In genomic region chr1:157104598-157105293, GRCh38 we compare ENCODE assay signal across 18 cellular contexts. TPM values are rescaled to one million over a fixed set of nuclear protein-coding genes. Genes with fewer than 3 reads are reported as not detected.
A peak's percentile ranks its signal among the peaks of the same experiment; 100 is the strongest.
DNase-seq lines count a peak whose midpoint lies in the region; ATAC-seq, FAIRE-seq and TF ChIP-seq lines count a peak whose summit lies in the region.
"Had no signal": no experiment of that assay in that cellular context is flagged by ENCODE, and none has a peak within 500 bp of the region (broad histone marks: within the 10 kb centered on the region; RNA-seq: fewer than 3 reads in every experiment).

No MANE protein-coding gene starts in this region.

- CTCF ChIA-PET in mammary epithelial cell (lab: Charles Lee; ENCODE audit: low non-redundant PET), result interaction anchor here (0.7 kb wide), 1 partner anchor 22 kb away, joined by 11 read pairs; no protein-coding TSS in a partner anchor

- no TSS peak for BruUV-seq in mammary epithelial cell (replicated peaks; lab: Mats Ljungman, UMichigan)

- in situ Hi-C loops in mammary epithelial cell (cut with MboI; ENCODE audit: low sequenced_read_pairs in 2 of 2), result loop anchor here in 1 of 2 donors (5.0 kb wide), 1 partner anchor 48 kb away; no protein-coding TSS in a partner anchor

- H3K9ac ChIP-seq in mammary epithelial cell (ENCODE audit: insufficient read depth, low read length), result no peak overlapping the region

- H3K79me2 ChIP-seq in mammary epithelial cell (ENCODE audit: insufficient read depth, low read length), result no peaks in the 10 kb centered on the region

- DNase-seq in mammary epithelial cell (peak; percentile 37), breast epithelium (ENCODE audit: low spot score in 2 of 2) (no peak), SK-N-DZ (ENCODE audit: low spot score) (peak; percentile 46), globus pallidus (ENCODE audit: low spot score) (peak; percentile 3), spleen (peak; percentile 24), frontal cortex (ENCODE audit: low spot score in 2 of 2) (no peak), SKM-1 treated with dmso at 0.1 percent for 144 hours (lab: John Stamatoyannopoulos, UW; ENCODE audit: unreplicated experiment) (no peak)
- DNase-seq: ACHN; amniotic stem cell; NCI-H1105 treated with DMSO at 0.1 percent for 48 hours; NCI-H345; ovary; PC-9; stimulated activated CD4-positive, alpha-beta T cell treated with anti-CD3 and anti-CD28 coated beads, Interleukin-15, amount 100 ng/mL, for 24 hours; substantia nigra had no signal

- no peaks in the 10 kb centered on the region for H3K27me3 ChIP-seq in mammary epithelial cell (ENCODE audit: insufficient read depth, low read length)
- no peaks in the 10 kb centered on the region for H3K27me3 ChIP-seq in breast epithelium
- H3K27me3 ChIP-seq in spleen (replicated peaks in 1 of 7), result peaks cover 0 to 42% (median 6%) of the 10 kb centered on the region in 7 donors
- H3K27me3 ChIP-seq: ovary had no signal

- TF ChIP-seq POLR2A in breast epithelium (IDR thresholded peaks at IDR 0.05), result no peak
- no peak for TF ChIP-seq POLR2A in spleen (IDR thresholded peaks at IDR 0.05)

- TF ChIP-seq CTCF in mammary epithelial cell (conservative IDR thresholded peaks at IDR 0.05 in 1 of 2, IDR thresholded peaks at IDR 0.05 in 1 of 2; ENCODE audit: extremely low read depth in 1 of 2, insufficient read depth in 1 of 2, low read depth in 1 of 2, low read length in 2 of 2) (no peak), breast epithelium (IDR thresholded peaks at IDR 0.05) (no peak), spleen (IDR thresholded peaks at IDR 0.05 in 8 of 11, conservative IDR thresholded peaks at IDR 0.05 in 3 of 11) (no peak)

- H3K9me3 ChIP-seq in mammary epithelial cell (replicated peaks; ENCODE audit: insufficient read depth, low read length) (no peaks in the 10 kb centered on the region), breast epithelium (no peaks in the 10 kb centered on the region), spleen (no peaks in the 10 kb centered on the region)
- H3K9me3 ChIP-seq: ovary had no signal

- H3K36me3 ChIP-seq in mammary epithelial cell (ENCODE audit: insufficient read depth, low read length), result no peaks in the 10 kb centered on the region
- no peaks in the 10 kb centered on the region for H3K36me3 ChIP-seq in breast epithelium
- no peaks in the 10 kb centered on the region for H3K36me3 ChIP-seq in spleen
- H3K36me3 ChIP-seq: ovary had no signal

- no peak overlapping the region for H3K27ac ChIP-seq in mammary epithelial cell (ENCODE audit: insufficient read depth, low read depth, low read length)
- no peak overlapping the region for H3K27ac ChIP-seq in breast epithelium
- no peak overlapping the region for H3K27ac ChIP-seq in spleen
- H3K27ac ChIP-seq: ovary, PC-9 had no signal

- intact Hi-C loops in mammary epithelial cell (cut with micrococcal nuclease), result no loop called here
- intact Hi-C loops in breast epithelium (cut with DNase I; ENCODE audit: low total_unique reads), result no loop called here
- intact Hi-C loops in spleen (cut with DNase I; ENCODE audit: low total_unique reads), result no loop called here

- no peak for ATAC-seq in GM21619 (IDR thresholded peaks at IDR 0.05; ENCODE audit: unreplicated experiment)

- no peak for FAIRE-seq in frontal cortex (lab: Jason Lieb, UNC)

- WGBS in mammary epithelial cell (ENCODE audit: low coverage, missing lambda C conversion rate), result 77% methylated on average over 4 of the region's 6 CpGs
- WGBS in spleen, 5 donors, result 73 to 91% (median 88%) methylated on average over 6 of the region's 6 CpGs

- H4K20me1 ChIP-seq in mammary epithelial cell (ENCODE audit: insufficient read depth, low read length), result no peaks in the 10 kb centered on the region

- no peak overlapping the region for H2AFZ ChIP-seq in mammary epithelial cell (ENCODE audit: low read depth, low read length)
- H2AFZ ChIP-seq: PC-9 had no signal

- H3K4me1 ChIP-seq in mammary epithelial cell (ENCODE audit: insufficient read depth, low read length) (peaks cover 11% of the 10 kb centered on the region), breast epithelium (no peaks in the 10 kb centered on the region), spleen (peaks cover 0 to 15% (median 5%) of the 10 kb centered on the region in 6 donors)

- H3K4me3 ChIP-seq in mammary epithelial cell (replicated peaks in 1 of 3; ENCODE audit: insufficient read depth in 1 of 3, low read depth in 2 of 3, low read length in 3 of 3) (no peak overlapping the region), breast epithelium (no peak overlapping the region), spleen (no peak overlapping the region)
- H3K4me3 ChIP-seq: ovary, PC-9 had no signal

- dilution Hi-C loops in mammary epithelial cell (cut with HindIII; ENCODE audit: low sequenced_read_pairs), result no loop called here

- H3K4me2 ChIP-seq in mammary epithelial cell (ENCODE audit: insufficient read depth, low read depth, low read length), result no peak overlapping the region
- H3K4me2 ChIP-seq: PC-9 had no signal

RNA-seq across cellular contexts. Expression of gene ETV3L, which starts 5.1 kb away (rescaled TPM):
- not detected for total RNA-seq in mammary epithelial cell
- polyA plus RNA-seq in mammary epithelial cell, result not detected
- not detected for polyA minus RNA-seq in mammary epithelial cell
- total RNA-seq in breast epithelium, result not detected
- not detected in 2 replicates for polyA plus RNA-seq in SK-N-DZ (2014; cell fraction: cytosol; rRNA removed)
- not detected in 2 replicates for polyA plus RNA-seq in SK-N-DZ (2014; cell fraction: nucleus; rRNA removed)
- total RNA-seq in spleen, result not detected
- polyA plus RNA-seq in spleen, result not detected
- under 0.01 TPM for total RNA-seq in frontal cortex
- total RNA-seq: fibroblast of villous mesenchyme, mesenteric fat pad, ovary, PC-9 had no signal
- polyA plus RNA-seq: ovary had no signal

RNA-seq across cellular contexts. Expression of gene ETV3, which starts 33.4 kb away (rescaled TPM):
- total RNA-seq in mammary epithelial cell (10 to 100 TPM; 20.5 to 34.1 TPM), breast epithelium (10 to 100 TPM; 20.0 to 28.0 (median 22.0) TPM), spleen (10 to 100 TPM; 19.3 to 35.9 (median 27.0) TPM), frontal cortex (14.3 TPM)
- polyA plus RNA-seq in mammary epithelial cell (11.4 TPM), spleen (1 to 10 TPM; 4.2 to 5.5 (median 5.0) TPM)
- polyA minus RNA-seq in mammary epithelial cell, result 27.6 TPM
- 6.4 and 7.0 TPM in 2 replicates for polyA plus RNA-seq in SK-N-DZ (2014; cell fraction: cytosol; rRNA removed)
- polyA plus RNA-seq in SK-N-DZ (2014; cell fraction: nucleus; rRNA removed), result 5.3 and 9.6 TPM in 2 replicates

RNA-seq across cellular contexts. Expression of gene ARHGEF11, which starts 59.2 kb away (rescaled TPM):
- 10 to 100 TPM; 23.4 to 26.5 TPM for total RNA-seq in mammary epithelial cell
- polyA plus RNA-seq in mammary epithelial cell, result 14.2 TPM
- 33.5 TPM for polyA minus RNA-seq in mammary epithelial cell
- total RNA-seq in breast epithelium, result 10 to 100 TPM; 31.1 to 50.4 (median 33.1) TPM
- 24.1 and 29.9 TPM in 2 replicates for polyA plus RNA-seq in SK-N-DZ (2014; cell fraction: cytosol; rRNA removed)
- polyA plus RNA-seq in SK-N-DZ (2014; cell fraction: nucleus; rRNA removed), result 51.9 and 73.4 TPM in 2 replicates
- 10 to 100 TPM; 28.4 to 65.3 (median 45.5) TPM for total RNA-seq in spleen
- 10 to 100 TPM in 1 of 3 donors, 1 to 10 TPM in 2; 3.4 to 10.2 (median 3.4) TPM for polyA plus RNA-seq in spleen
- total RNA-seq in frontal cortex, result 41.6 TPM

Comparison
In these comparisons a context has a peak if more than half of its experiments do, and no peak if none do; other contexts are left out.
1. DNase-seq: peak in mammary epithelial cell (single experiment), SK-N-DZ (single experiment), globus pallidus (single experiment) and spleen (single experiment); none in breast epithelium (0 of 2), frontal cortex (0 of 2) and SKM-1 treated with dmso at 0.1 percent for 144 hours (single experiment).